ENCODE assay signal across 1 cellular context in genomic region chr19:37334179-37335071, GRCh38.
TF ChIP-seq lines count a peak whose summit lies in the region.

No MANE protein-coding gene starts in this region.

TF ChIP-seq in SK-N-SH, 30 proteins besides CTCF, POLR2A, EP300 and RAD21 (continued from another document):
- TF ChIP-seq USF1 (IDR thresholded peaks at IDR 0.05; ENCODE audit: borderline replicate concordance, low read depth) (no peak), SIN3A (IDR thresholded peaks at IDR 0.05; ENCODE audit: borderline replicate concordance, low read depth, low read length) (no peak), NFIC (IDR thresholded peaks at IDR 0.05; ENCODE audit: borderline replicate concordance) (no peak), USF2 (IDR thresholded peaks at IDR 0.05; ENCODE audit: borderline replicate concordance, low read depth, low read length) (no peak), ELF1 (IDR thresholded peaks at IDR 0.05) (peak; percentile 76), MAX (IDR thresholded peaks at IDR 0.05; ENCODE audit: low read depth) (peak; percentile 14; the same call in 1 of the 2 replicates), YY1 (IDR thresholded peaks at IDR 0.05; ENCODE audit: low read depth) (0 out of 2 replicates have a peak, but pooled peaks have one; percentile 12), EZH2phosphoT487 (IDR thresholded peaks at IDR 0.05; ENCODE audit: borderline replicate concordance, low read depth) (no peak), TEAD4 (IDR thresholded peaks at IDR 0.05; ENCODE audit: borderline replicate concordance, insufficient read depth) (no peak), SMC3 (IDR thresholded peaks at IDR 0.05; ENCODE audit: low read depth, low read length) (no peak), MEF2A (IDR thresholded peaks at IDR 0.05; ENCODE audit: borderline replicate concordance, low read depth) (no peak), ZBTB33 (IDR thresholded peaks at IDR 0.05; ENCODE audit: borderline replicate concordance, low read depth) (no peak), RCOR1 (IDR thresholded peaks at IDR 0.05; ENCODE audit: low read length) (no peak), GABPA (IDR thresholded peaks at IDR 0.05; ENCODE audit: low read depth) (peak; percentile 97), FOXJ3 (CRISPR knock-in tag; IDR thresholded peaks at IDR 0.05) (no peak), RFX5 (IDR thresholded peaks at IDR 0.05; ENCODE audit: low read length) (0 out of 2 replicates have a peak, but pooled peaks have one; percentile 32), TAF1 (IDR thresholded peaks at IDR 0.05; ENCODE audit: borderline replicate concordance, low read depth, low read length) (peak; percentile 64), FOXM1 (IDR thresholded peaks at IDR 0.05; ENCODE audit: low read depth) (no peak), CHD2 (IDR thresholded peaks at IDR 0.05; ENCODE audit: low read length, partially characterized antibody) (peak; percentile 87), PBX3 (IDR thresholded peaks at IDR 0.05) (peak; percentile 38; the same call in 1 of the 2 replicates), TCF12 (IDR thresholded peaks at IDR 0.05) (no peak), POLR2AphosphoS5 (IDR thresholded peaks at IDR 0.05; ENCODE audit: low read depth, low read length) (peak; percentile 95), NRF1 (IDR thresholded peaks at IDR 0.05; ENCODE audit: low read depth, low read length) (no peak), JUND (IDR thresholded peaks at IDR 0.05) (no peak)
TF ChIP-seq in SK-N-SH: peak in this region for 10.
